In genomic region chr2:15331787-15332186, GRCh38 we compare ENCODE assay signal across 29 cellular contexts.
"Had no signal": no experiment of that assay in that cellular context is flagged by ENCODE, and none has a peak within 500 bp of the region (broad histone marks: within the 10 kb centered on the region; RNA-seq: fewer than 3 reads in every experiment).

No MANE protein-coding gene starts in this region.

- H3K4me1 ChIP-seq: esophagus muscularis mucosa, heart left ventricle, left lung, lower lobe of right lung, stomach, thyroid gland, upper lobe of right lung had no signal

- H3K4me1 Mint-ChIP-seq: activated B cell treated with CpG ODN at 0.5 μM for 24 hours; activated CD8-positive, alpha-beta memory T cell treated with anti-CD3 and anti-CD28 coated beads, Interleukin-2, amount 10 ng/mL, durations not matched to agents 7 days and 5 days; stimulated activated naive B cell treated with anti-CD40 and anti-IgM and Interleukin-4, amounts not matched to agents 10 μg/mL and 1 μg/mL and 100 μg/mL, for 72 hours had no signal

- H3K27me3 ChIP-seq: esophagus muscularis mucosa, foreskin keratinocyte, heart left ventricle, left lung, ovary, stomach, thyroid gland, upper lobe of right lung had no signal

- H3K27me3 Mint-ChIP-seq: activated B cell treated with CpG ODN at 0.5 μM for 24 hours; activated CD8-positive, alpha-beta memory T cell treated with anti-CD3 and anti-CD28 coated beads, Interleukin-2, amount 10 ng/mL, durations not matched to agents 7 days and 5 days; central memory CD8-positive, alpha-beta T cell; natural killer cell treated with Interleukin-12 subunit alpha and Interleukin-12 subunit beta and Interleukin-15 and Interleukin-18, amount 100 ng/mL, for 72 hours; progenitor cell of endocrine pancreas; stimulated activated naive B cell treated with anti-CD40 and anti-IgM and Interleukin-4, amounts not matched to agents 10 μg/mL and 1 μg/mL and 100 μg/mL, for 72 hours had no signal

- H3K27ac ChIP-seq: esophagus muscularis mucosa, foreskin keratinocyte, heart left ventricle, left lung, lower lobe of right lung, ovary, skin epidermis, stomach, thyroid gland, upper lobe of right lung had no signal

- H3K36me3 ChIP-seq: ovary had no signal

- ATAC-seq: activated CD8-positive, alpha-beta memory T cell treated with anti-CD3 and anti-CD28 coated beads, Interleukin-2, amount 10 ng/mL, durations not matched to agents 7 days and 5 days; activated CD8-positive, alpha-beta T cell treated with anti-CD3 and anti-CD28 coated beads, Interleukin-2, amount 10 ng/mL, durations not matched to agents 7 days and 5 days; activated naive CD4-positive, alpha-beta T cell treated with anti-CD3 and anti-CD28 coated beads, Interleukin-2, amount 50 U/mL, for 72 hours; foreskin keratinocyte; heart left ventricle; left lung; lower lobe of right lung; mucosa of descending colon; natural killer cell treated with Interleukin-12 subunit alpha and Interleukin-12 subunit beta and Interleukin-15 and Interleukin-18, amount 100 ng/mL, for 72 hours; sciatic nerve; stimulated activated naive B cell treated with anti-CD40 and anti-IgM and Interleukin-4, amounts not matched to agents 10 μg/mL and 1 μg/mL and 100 μg/mL, for 72 hours; upper lobe of right lung had no signal

- H3K4me3 Mint-ChIP-seq: activated B cell treated with CpG ODN at 0.5 μM for 24 hours; activated CD8-positive, alpha-beta memory T cell treated with anti-CD3 and anti-CD28 coated beads, Interleukin-2, amount 10 ng/mL, durations not matched to agents 7 days and 5 days; activated CD8-positive, alpha-beta T cell treated with anti-CD3 and anti-CD28 coated beads, Interleukin-2, amount 10 ng/mL, durations not matched to agents 7 days and 5 days; central memory CD8-positive, alpha-beta T cell; natural killer cell treated with Interleukin-12 subunit alpha and Interleukin-12 subunit beta and Interleukin-15 and Interleukin-18, amount 100 ng/mL, for 72 hours; stimulated activated naive B cell treated with anti-CD40 and anti-IgM and Interleukin-4, amounts not matched to agents 10 μg/mL and 1 μg/mL and 100 μg/mL, for 72 hours; T-helper 2 cell treated with Interferon-gamma antibody and Interleukin-4, amounts not matched to agents 5 μg/mL and 100 μg/mL, for 36 hours had no signal

- H3K27ac Mint-ChIP-seq: activated B cell treated with CpG ODN at 0.5 μM for 24 hours; activated CD8-positive, alpha-beta memory T cell treated with anti-CD3 and anti-CD28 coated beads, Interleukin-2, amount 10 ng/mL, durations not matched to agents 7 days and 5 days; activated CD8-positive, alpha-beta T cell treated with anti-CD3 and anti-CD28 coated beads, Interleukin-2, amount 10 ng/mL, durations not matched to agents 7 days and 5 days; activated naive CD4-positive, alpha-beta T cell treated with anti-CD3 and anti-CD28 coated beads, Interleukin-2, amount 50 U/mL, for 72 hours; activated T-helper 2 cell treated with anti-CD3 and anti-CD28 coated beads, Interferon-gamma antibody, Interleukin-2, Interleukin-4, amounts not matched to agents 10 μg/mL and 5 μg/mL and 100 μg/mL, durations not matched to agents 14 hours and 24 hours and 36 hours; natural killer cell treated with Interleukin-12 subunit alpha and Interleukin-12 subunit beta and Interleukin-15 and Interleukin-18, amount 100 ng/mL, for 72 hours; progenitor cell of endocrine pancreas; stimulated activated naive B cell treated with anti-CD40 and anti-IgM and Interleukin-4, amounts not matched to agents 10 μg/mL and 1 μg/mL and 100 μg/mL, for 72 hours; T-helper 2 cell treated with Interferon-gamma antibody and Interleukin-4, amounts not matched to agents 5 μg/mL and 100 μg/mL, for 36 hours had no signal

- H3K9me3 Mint-ChIP-seq: activated B cell treated with CpG ODN at 0.5 μM for 24 hours; activated naive CD4-positive, alpha-beta T cell treated with anti-CD3 and anti-CD28 coated beads, Interleukin-2, amount 50 U/mL, for 72 hours; activated T-helper 2 cell treated with anti-CD3 and anti-CD28 coated beads, Interferon-gamma antibody, Interleukin-2, Interleukin-4, amounts not matched to agents 10 μg/mL and 5 μg/mL and 100 μg/mL, durations not matched to agents 14 hours and 24 hours and 36 hours; central memory CD8-positive, alpha-beta T cell; natural killer cell treated with Interleukin-12 subunit alpha and Interleukin-12 subunit beta and Interleukin-15 and Interleukin-18, amount 100 ng/mL, for 72 hours; stimulated activated naive B cell treated with anti-CD40 and anti-IgM and Interleukin-4, amounts not matched to agents 10 μg/mL and 1 μg/mL and 100 μg/mL, for 72 hours; T-helper 2 cell treated with Interferon-gamma antibody and Interleukin-4, amounts not matched to agents 5 μg/mL and 100 μg/mL, for 36 hours had no signal

- DNase-seq: activated B cell treated with CpG ODN at 0.5 μM for 24 hours; activated CD8-positive, alpha-beta memory T cell treated with anti-CD3 and anti-CD28 coated beads, Interleukin-2, amount 10 ng/mL, durations not matched to agents 7 days and 5 days; activated CD8-positive, alpha-beta T cell treated with anti-CD3 and anti-CD28 coated beads, Interleukin-2, amount 10 ng/mL, durations not matched to agents 7 days and 5 days; activated T-cell treated with anti-CD3 and anti-CD28 coated beads, Interleukin-2, amount 50 U/mL, for 48 hours; anterior cingulate cortex; dermis blood vessel endothelial cell; effector CD4-positive, alpha-beta T cell; foreskin keratinocyte; heart left ventricle; left lung; lower lobe of right lung; mesenchymal stem cell; mucosa of descending colon; ovary; stimulated activated CD4-positive, alpha-beta T cell treated with anti-CD3 and anti-CD28 coated beads, Interleukin-12 subunit alpha, Interleukin-12 subunit beta, amount 100 ng/mL, for 4 hours; stimulated activated naive B cell treated with anti-CD40 and anti-IgM and Interleukin-4, amounts not matched to agents 10 μg/mL and 1 μg/mL and 100 μg/mL, for 72 hours; stomach; T-helper 1 cell; thyroid gland; upper lobe of right lung had no signal

- H3K4me3 ChIP-seq: esophagus muscularis mucosa, heart left ventricle, left lung, lower lobe of right lung, mucosa of descending colon, ovary, skin epidermis, stomach, thyroid gland, upper lobe of right lung had no signal
